Comparison of ENCODE assay signal across 1 cellular context in genomic region chr20:36180323-36180722, GRCh38.
A peak's percentile ranks its signal among the peaks of the same experiment; 100 is the strongest.
TF ChIP-seq lines count a peak whose summit lies in the region.

No MANE protein-coding gene starts in this region.

TF ChIP-seq in HepG2, 621 proteins besides CTCF, POLR2A, EP300 and RAD21:
- TF ChIP-seq KDM3A (CRISPR knock-in tag; IDR thresholded peaks at IDR 0.05; ENCODE audit: low read depth) (no peak), MNT (IDR thresholded peaks at IDR 0.05) (no peak), IRX3 (CRISPR knock-in tag; IDR thresholded peaks at IDR 0.05; ENCODE audit: borderline replicate concordance, low read depth) (no peak), ZKSCAN1 (IDR thresholded peaks at IDR 0.05; ENCODE audit: low read length) (peak; percentile 71; the same call in 1 of the 2 replicates), CEBPB (IDR thresholded peaks at IDR 0.05; ENCODE audit: borderline replicate concordance, low read depth, low read length) (no peak)
